In genomic region chr12:28162697-28163096, GRCh38 we compare ENCODE assay signal across 17 cellular contexts.
"Had no signal": no experiment of that assay in that cellular context is flagged by ENCODE, and none has a peak within 500 bp of the region (broad histone marks: within the 10 kb centered on the region; RNA-seq: fewer than 3 reads in every experiment).

No MANE protein-coding gene starts in this region.

- H3K4me3 ChIP-seq: SJSA1, SK-N-MC had no signal

- H3K27me3 ChIP-seq: SJSA1 had no signal

- H3K27ac ChIP-seq: HL-60, SJSA1, SK-N-MC had no signal

- H3K4me1 ChIP-seq: SJSA1 had no signal

- H3K9me3 ChIP-seq: SJSA1 had no signal

- H3K36me3 ChIP-seq: SJSA1 had no signal

- DNase-seq: KBM-7, NCI-H1092, NCI-H1436, NCI-H187, NCI-H2029, NCI-H2081 treated with DMSO at 0.1 percent for 48 hours, NCI-H2171, NCI-H345, NCI-H446 treated with DMSO at 0.1 percent for 48 hours, NCI-H510A treated with DMSO at 0.1 percent for 48 hours, NCI-H526, Right ventricle myocardium superior, RPMI8226, SIG-M5 had no signal
